In genomic region chr10:114073787-114074186, GRCh38 we compare ENCODE assay signal across 10 cellular contexts. TPM values are rescaled to one million over a fixed set of nuclear protein-coding genes. Genes with fewer than 3 reads are reported as not detected.
DNase-seq lines count a peak whose midpoint lies in the region; ATAC-seq and TF ChIP-seq lines count a peak whose summit lies in the region.
"Had no signal": no experiment of that assay in that cellular context is flagged by ENCODE, and none has a peak within 500 bp of the region (broad histone marks: within the 10 kb centered on the region; RNA-seq: fewer than 3 reads in every experiment).

No MANE protein-coding gene starts in this region.

- peak overlapping the region in 1 of 9 donors; percentile 12 for H3K27ac Mint-ChIP-seq in naive thymus-derived CD4-positive, alpha-beta T cell
- H3K27ac Mint-ChIP-seq: nephron had no signal

- no peak for TF ChIP-seq EP300 in SK-N-SH (IDR thresholded peaks at IDR 0.05; ENCODE audit: borderline replicate concordance in 1 of 2, low read depth in 1 of 2, low read length in 1 of 2)

- peak overlapping the region in 2 of 10 donors; percentile 10 to 39 for H3K4me3 Mint-ChIP-seq in naive thymus-derived CD4-positive, alpha-beta T cell
- H3K4me3 Mint-ChIP-seq: nephron had no signal

- H3K9me3 ChIP-seq in SK-N-SH: no peaks in the 10 kb centered on the region
- H3K9me3 ChIP-seq in naive thymus-derived CD4-positive, alpha-beta T cell (ENCODE audit: control insufficient read depth in 2 of 3, low read length in 3 of 3): no peaks in the 10 kb centered on the region
- H3K9me3 ChIP-seq in A673 (ENCODE audit: low read depth, low read length, poor library complexity, severe bottlenecking): no peaks in the 10 kb centered on the region
- H3K9me3 ChIP-seq: esophagus squamous epithelium had no signal

- TF ChIP-seq CTCF in SK-N-SH (IDR thresholded peaks at IDR 0.05): no peak
- no peak for TF ChIP-seq CTCF in A673 (conservative IDR thresholded peaks at IDR 0.05; ENCODE audit: low read depth, low read length)

- no peaks in the 10 kb centered on the region for H3K4me1 ChIP-seq in SK-N-SH (ENCODE audit: control insufficient read depth in 1 of 2, insufficient read depth in 2 of 2, low read depth in 1 of 2, low read length in 1 of 2)
- H3K4me1 ChIP-seq in naive thymus-derived CD4-positive, alpha-beta T cell (ENCODE audit: control insufficient read depth in 2 of 2, insufficient read depth in 2 of 2, low read length in 2 of 2): peaks cover 0 to 4% of the 10 kb centered on the region in 2 donors
- peaks cover 3% of the 10 kb centered on the region for H3K4me1 ChIP-seq in A673 (ENCODE audit: insufficient read depth, low read length, poor library complexity, severe bottlenecking)

- no peaks in the 10 kb centered on the region for H3K36me3 ChIP-seq in SK-N-SH (replicated peaks in 1 of 2; ENCODE audit: control insufficient read depth in 1 of 2, insufficient read depth in 2 of 2, low read length in 1 of 2)
- no peaks in the 10 kb centered on the region for H3K36me3 ChIP-seq in naive thymus-derived CD4-positive, alpha-beta T cell (ENCODE audit: control insufficient read depth in 2 of 3, insufficient read depth in 3 of 3, low read length in 3 of 3)
- no peaks in the 10 kb centered on the region for H3K36me3 ChIP-seq in A673 (ENCODE audit: insufficient read depth, low read length, poor library complexity, severe bottlenecking)
- H3K36me3 ChIP-seq: esophagus squamous epithelium had no signal

- H3K36me3 Mint-ChIP-seq in naive thymus-derived CD4-positive, alpha-beta T cell: peaks cover 0 to 3% (median 0%) of the 10 kb centered on the region in 5 donors

- H3K9ac ChIP-seq in SK-N-SH: no peak overlapping the region

- H3K27me3 Mint-ChIP-seq in naive thymus-derived CD4-positive, alpha-beta T cell: peaks cover 0 to 35% (median 0%) of the 10 kb centered on the region in 5 donors

- H3K9me3 Mint-ChIP-seq in naive thymus-derived CD4-positive, alpha-beta T cell: peaks cover 0 to 2% (median 0%) of the 10 kb centered on the region in 11 donors
- H3K9me3 Mint-ChIP-seq: nephron had no signal

- CTCF ChIA-PET in SK-N-SH (lab: Yijun Ruan, JAX) (interaction anchor here (1.0 kb wide), 1 partner anchor 28 kb away, joined by 5 read pairs; no protein-coding TSS in a partner anchor), A673 (lab: Charles Lee) (no interaction called here)
- CTCF ChIA-PET in naive thymus-derived CD4-positive, alpha-beta T cell (lab: Charles Lee): no interaction called here

- no peaks in the 10 kb centered on the region for H3K79me2 ChIP-seq in SK-N-SH (ENCODE audit: insufficient read depth)

- no peaks in the 10 kb centered on the region for H4K20me1 ChIP-seq in SK-N-SH (ENCODE audit: insufficient read depth)

- no peak overlapping the region for H3K27ac ChIP-seq in SK-N-SH (ENCODE audit: low read depth in 2 of 2, low read length in 1 of 2)
- no peak overlapping the region for H3K27ac ChIP-seq in naive thymus-derived CD4-positive, alpha-beta T cell (ENCODE audit: low read depth, low read length)
- H3K27ac ChIP-seq in A673 (ENCODE audit: low read depth, low read length, poor library complexity, severe bottlenecking): no peak overlapping the region
- H3K27ac ChIP-seq: esophagus squamous epithelium had no signal

- H3K4me3 ChIP-seq in SK-N-SH (ENCODE audit: low read depth in 2 of 2, low read length in 1 of 2) (no peak overlapping the region), A673 (ENCODE audit: low read depth, low read length, poor library complexity, severe bottlenecking) (no peak overlapping the region)
- no peak overlapping the region for H3K4me3 ChIP-seq in naive thymus-derived CD4-positive, alpha-beta T cell (ENCODE audit: low read length)
- H3K4me3 ChIP-seq: esophagus squamous epithelium had no signal

- no peak overlapping the region for H2AFZ ChIP-seq in SK-N-SH (ENCODE audit: low read depth)

- ATAC-seq in SK-N-SH treated with all-trans-retinoic acid at 6 μM for 48 hours: no peak
- peak; percentile 75 for ATAC-seq in GM21576 (IDR thresholded peaks at IDR 0.05; ENCODE audit: unreplicated experiment)
- peak; percentile 69 for ATAC-seq in naive thymus-derived CD4-positive, alpha-beta T cell

- peaks cover 7 to 20% (median 11%) of the 10 kb centered on the region in 7 donors for H3K4me1 Mint-ChIP-seq in naive thymus-derived CD4-positive, alpha-beta T cell
- H3K4me1 Mint-ChIP-seq: nephron had no signal

- H3K27me3 ChIP-seq in SK-N-SH (ENCODE audit: insufficient read depth) (no peaks in the 10 kb centered on the region; the same call in 1 of the 2 replicates), A673 (replicated peaks; ENCODE audit: insufficient read depth, low read depth, low read length, poor library complexity) (no peaks in the 10 kb centered on the region)
- H3K27me3 ChIP-seq in naive thymus-derived CD4-positive, alpha-beta T cell (ENCODE audit: control insufficient read depth in 2 of 2, insufficient read depth in 2 of 2, low read length in 2 of 2): no peaks in the 10 kb centered on the region

- POLR2A ChIA-PET in SK-N-SH (lab: Yijun Ruan, JAX): no interaction called here
- POLR2A ChIA-PET in naive thymus-derived CD4-positive, alpha-beta T cell (lab: Charles Lee): no interaction called here
- POLR2A ChIA-PET in A673 (lab: Charles Lee; ENCODE audit: low non-redundant PET): no interaction called here

- no peak overlapping the region for H3K4me2 ChIP-seq in SK-N-SH

- DNase-seq in SK-N-SH (no peak), NOMO-1 (lab: John Stamatoyannopoulos, UW; ENCODE audit: unreplicated experiment in 2 of 2) (peak; percentile 48 to 74), HuH-7 (ENCODE audit: low spot score) (no peak), T1000 (lab: John Stamatoyannopoulos, UW) (no peak), A673 (ENCODE audit: low spot score) (no peak)
- peak in 4 of 9 donors; percentile 22 to 39 (median 32) for DNase-seq in naive thymus-derived CD4-positive, alpha-beta T cell
- DNase-seq: esophagus squamous epithelium had no signal

- TF ChIP-seq RAD21 in SK-N-SH (IDR thresholded peaks at IDR 0.05; ENCODE audit: low read length): no peak

- H3F3A ChIP-seq in SK-N-SH (replicated peaks; ENCODE audit: insufficient read depth): no peaks in the 10 kb centered on the region

- no peaks in the 10 kb centered on the region for H3K9me2 ChIP-seq in SK-N-SH

- WGBS in SK-N-SH (ENCODE audit: low lambda C conversion rate): 61% methylated on average over 8 of the region's 8 CpGs

- intact Hi-C loops in naive thymus-derived CD4-positive, alpha-beta T cell (cut with micrococcal nuclease): no loop called here
- intact Hi-C loops in A673 (cut with micrococcal nuclease; ENCODE audit: unreplicated experiment): no loop called here

- BruUV-seq in A673 (replicated peaks; lab: Mats Ljungman, UMichigan): no TSS peak

TF ChIP-seq in SK-N-SH treated with all-trans-retinoic acid at 6 μM for 48 hours, 23 proteins besides CTCF, POLR2A, EP300 and RAD21:
- TF ChIP-seq CSDC2 (CRISPR knock-in tag; IDR thresholded peaks at IDR 0.05) (no peak), ZNF8 (CRISPR knock-in tag; IDR thresholded peaks at IDR 0.05) (peak; percentile 69; the same call in 1 of the 2 replicates)

TF ChIP-seq in SK-N-SH, 30 proteins besides CTCF, POLR2A, EP300 and RAD21 (continues in another document):
- TF ChIP-seq FOXM1 (IDR thresholded peaks at IDR 0.05; ENCODE audit: low read depth) (no peak), FOXJ3 (CRISPR knock-in tag; IDR thresholded peaks at IDR 0.05) (no peak), SIN3A (IDR thresholded peaks at IDR 0.05; ENCODE audit: borderline replicate concordance, low read depth, low read length) (no peak), TEAD4 (IDR thresholded peaks at IDR 0.05; ENCODE audit: borderline replicate concordance, insufficient read depth) (no peak), GABPA (IDR thresholded peaks at IDR 0.05; ENCODE audit: low read depth) (no peak), TCF12 (IDR thresholded peaks at IDR 0.05) (no peak), ZBTB33 (IDR thresholded peaks at IDR 0.05; ENCODE audit: borderline replicate concordance, low read depth) (no peak), RXRA (IDR thresholded peaks at IDR 0.05; ENCODE audit: borderline replicate concordance, low read depth) (no peak), SMC3 (IDR thresholded peaks at IDR 0.05; ENCODE audit: low read depth, low read length) (no peak), USF2 (IDR thresholded peaks at IDR 0.05; ENCODE audit: borderline replicate concordance, low read depth, low read length) (no peak), NRF1 (IDR thresholded peaks at IDR 0.05; ENCODE audit: low read depth, low read length) (no peak)

RNA-seq across cellular contexts. Expression of gene ADRB1, which starts 30.1 kb away (rescaled TPM):
- not detected in 2 replicates for polyA plus RNA-seq in SK-N-SH (2012; rRNA removed)
- not detected in 2 replicates for polyA plus RNA-seq in SK-N-SH (2012; cell fraction: cytosol; rRNA removed)
- polyA plus RNA-seq in SK-N-SH (2012; cell fraction: nucleus; rRNA removed): not detected in 2 replicates
- under 1 TPM in 2 of 5 experiments, not detected in 3; 0.29 to 0.64 TPM for total RNA-seq in naive thymus-derived CD4-positive, alpha-beta T cell
- polyA plus RNA-seq in naive thymus-derived CD4-positive, alpha-beta T cell: not detected
- 81.6 and 85.2 TPM in 2 replicates for total RNA-seq in A673 (2021)

Comparison
In these comparisons a context has a peak if more than half of its experiments do, and no peak if none do; other contexts are left out.
1. DNase-seq: peak in NOMO-1 (2 of 2); none in SK-N-SH (single experiment), HuH-7 (single experiment), T1000 (single experiment) and A673 (single experiment).
2. RNA of gene ADRB1, which starts 30.1 kb away (total RNA-seq): 81.6 to 85.2 TPM in A673; 0.29 to 0.64 TPM in naive thymus-derived CD4-positive, alpha-beta T cell; every median in the first group is over 10 times any median in the second.